In genomic region chr9:83233647-83234046, GRCh38 we compare ENCODE assay signal across 22 cellular contexts.
"Had no signal": no experiment of that assay in that cellular context is flagged by ENCODE, and none has a peak within 500 bp of the region (broad histone marks: within the 10 kb centered on the region; RNA-seq: fewer than 3 reads in every experiment).

No MANE protein-coding gene starts in this region.

- H3K4me1 ChIP-seq: SJCRH30 had no signal

- H3K9me3 ChIP-seq: SJCRH30 had no signal

- H3K27ac ChIP-seq: HL-60, KMS-11, SJCRH30 had no signal

- H3K4me1 Mint-ChIP-seq: IgD-negative memory B cell had no signal

- H3K4me3 ChIP-seq: K562, SJCRH30 had no signal

- H3K4me3 Mint-ChIP-seq: IgD-negative memory B cell had no signal

- DNase-seq: Kasumi-1, MM.1S, NCI-H1092 treated with DMSO at 0.1 percent for 48 hours, NCI-H1436, NCI-H187, NCI-H2029, NCI-H2081 treated with DMSO at 0.1 percent for 48 hours, NCI-H2171, NCI-H226, NCI-H446, NCI-H510A, NCI-H524 treated with DMSO at 0.1 percent for 48 hours, NCI-H69, NCI-H774, RPMI8226, SHP77 treated with DMSO at 0.1 percent for 48 hours, SJCRH30 had no signal

- H3K36me3 Mint-ChIP-seq: IgD-negative memory B cell had no signal

- ATAC-seq: K562, SK-N-SH treated with all-trans-retinoic acid at 6 μM for 48 hours had no signal

- H3K27me3 ChIP-seq: SJCRH30 had no signal

- H3K27ac Mint-ChIP-seq: IgD-negative memory B cell had no signal
